Comparison of ENCODE assay signal across 13 cellular contexts in the genomic region with DNA sequence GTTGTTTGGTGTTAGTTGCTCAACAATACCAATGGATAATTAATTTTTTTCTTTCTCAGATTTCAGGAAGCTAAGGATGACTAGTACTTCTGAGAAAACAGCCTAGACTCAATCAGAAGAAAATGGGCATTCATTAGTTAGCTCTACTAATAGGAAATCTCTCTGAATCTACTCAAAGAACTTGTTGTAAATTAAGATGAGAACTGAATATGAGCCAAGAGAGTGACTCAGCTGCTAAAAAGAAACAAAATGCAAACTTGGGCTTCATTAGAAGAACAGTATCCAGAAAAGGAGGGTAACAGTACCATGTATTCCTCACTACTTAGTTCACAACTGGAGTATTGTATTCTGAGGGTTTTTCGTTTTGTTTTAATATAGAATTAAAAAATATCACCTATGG. TPM values are rescaled to one million over a fixed set of nuclear protein-coding genes. Genes with fewer than 3 reads are reported as not detected.
DNase-seq lines count a peak whose midpoint lies in the region; ATAC-seq and TF ChIP-seq lines count a peak whose summit lies in the region.
"Had no signal": no experiment of that assay in that cellular context is flagged by ENCODE, and none has a peak within 500 bp of the region (broad histone marks: within the 10 kb centered on the region; RNA-seq: fewer than 3 reads in every experiment).

No MANE protein-coding gene starts in this region.

- H3K36me3 ChIP-seq in upper lobe of right lung = no peaks in the 10 kb centered on the region
- H3K36me3 ChIP-seq: pancreas had no signal

- H3K27me3 Mint-ChIP-seq in natural killer cell (ENCODE audit: low read depth in 2 of 2) = no peaks in the 10 kb centered on the region

- peaks cover 80 to 85% of the 10 kb centered on the region in 2 donors for H3K4me1 Mint-ChIP-seq in natural killer cell

- ATAC-seq in natural killer cell (no peak), upper lobe of right lung (no peak), GM19351 (IDR thresholded peaks at IDR 0.05; ENCODE audit: unreplicated experiment) (no peak)
- ATAC-seq: pancreas had no signal

- no peak overlapping the region for H3K4me3 Mint-ChIP-seq in natural killer cell
- H3K4me3 Mint-ChIP-seq: activated T-helper 1 cell treated with anti-CD3 and anti-CD28 coated beads, Interleukin-12 subunit alpha, Interleukin-12 subunit beta, Interleukin-2, Interleukin-4 antibody, amounts not matched to agents 30 ng/mL and 10 ng/mL and 1 ng/mL, durations not matched to agents 14 hours and 24 hours and 36 hours had no signal

- H3K27ac Mint-ChIP-seq in natural killer cell = peak overlapping the region; percentile 15 to 90
- H3K27ac Mint-ChIP-seq: activated T-helper 1 cell treated with anti-CD3 and anti-CD28 coated beads, Interleukin-12 subunit alpha, Interleukin-12 subunit beta, Interleukin-2, Interleukin-4 antibody, amounts not matched to agents 30 ng/mL and 10 ng/mL and 1 ng/mL, durations not matched to agents 14 hours and 24 hours and 36 hours had no signal

- no peak overlapping the region for H3K27ac ChIP-seq in upper lobe of right lung
- H3K27ac ChIP-seq: pancreas had no signal

- H3K27me3 ChIP-seq in upper lobe of right lung = no peaks in the 10 kb centered on the region
- H3K27me3 ChIP-seq: pancreas had no signal

- intact Hi-C loops in natural killer cell (cut with micrococcal nuclease) (no loop called here), upper lobe of right lung (cut with DNase I) (no loop called here)

- H3K36me3 Mint-ChIP-seq in natural killer cell = no peaks in the 10 kb centered on the region

- no peaks in the 10 kb centered on the region for H3K9me3 ChIP-seq in upper lobe of right lung
- H3K9me3 ChIP-seq: pancreas had no signal

- DNase-seq in EH (ENCODE audit: low read depth) (peak; percentile 72), OCI-M1 (lab: John Stamatoyannopoulos, UW) (peak; percentile 14), dermis blood vessel endothelial cell (peak; percentile 74), natural killer cell (no peak), upper lobe of right lung (no peak), NCI-H1105 treated with DMSO at 0.1 percent for 48 hours (lab: John Stamatoyannopoulos, UW) (no peak)
- DNase-seq: cortex of kidney; NCI-H1105; NCI-H69; pancreas; stimulated activated CD4-positive, alpha-beta T cell treated with anti-CD3 and anti-CD28 coated beads, Interleukin-4, amount 100 ng/mL, for 24 hours had no signal

- H3K9me3 Mint-ChIP-seq in natural killer cell = no peaks in the 10 kb centered on the region
- H3K9me3 Mint-ChIP-seq: activated T-helper 1 cell treated with anti-CD3 and anti-CD28 coated beads, Interleukin-12 subunit alpha, Interleukin-12 subunit beta, Interleukin-2, Interleukin-4 antibody, amounts not matched to agents 30 ng/mL and 10 ng/mL and 1 ng/mL, durations not matched to agents 14 hours and 24 hours and 36 hours had no signal

- no peak overlapping the region for H3K4me3 ChIP-seq in upper lobe of right lung
- H3K4me3 ChIP-seq: pancreas had no signal

- TF ChIP-seq CTCF in natural killer cell (IDR thresholded peaks at IDR 0.05) = no peak
- TF ChIP-seq CTCF in upper lobe of right lung (IDR thresholded peaks at IDR 0.05) = no peak

- H3K4me1 ChIP-seq in upper lobe of right lung = peaks cover 44% of the 10 kb centered on the region

RNA-seq across cellular contexts. Expression of gene FOXJ3, which starts 12.5 kb away (rescaled TPM):
- total RNA-seq in dermis blood vessel endothelial cell = 23.8 and 33.2 TPM in 2 replicates
- total RNA-seq in natural killer cell = 10 to 100 TPM; 81.9 to 93.8 (median 82.5) TPM
- total RNA-seq in upper lobe of right lung = 47.0 TPM

RNA-seq across cellular contexts. Expression of gene RIMKLA, which starts 58.0 kb away (rescaled TPM):
- total RNA-seq in dermis blood vessel endothelial cell = under 0.01 and 0.05 TPM in 2 replicates
- under 1 TPM; 0.13 to 0.45 (median 0.39) TPM for total RNA-seq in natural killer cell
- total RNA-seq in upper lobe of right lung = 10.4 TPM

Comparison
In these comparisons a context has a peak if more than half of its experiments do, and no peak if none do; other contexts are left out.
1. DNase-seq: peak in EH (single experiment), OCI-M1 (single experiment) and dermis blood vessel endothelial cell (single experiment); none in natural killer cell (single experiment), upper lobe of right lung (single experiment) and NCI-H1105 treated with DMSO at 0.1 percent for 48 hours (single experiment).